In genomic region chr15:56323435-56323834, GRCh38 we compare ENCODE assay signal across 3 cellular contexts.
TF ChIP-seq lines count a peak whose summit lies in the region.

No MANE protein-coding gene starts in this region.

TF ChIP-seq in A549, 52 proteins besides CTCF, POLR2A, EP300 and RAD21:
- TF ChIP-seq ZC3H11A (IDR thresholded peaks at IDR 0.05) (no peak), MAFK (IDR thresholded peaks at IDR 0.05; ENCODE audit: partially characterized antibody) (peak; percentile 86)

TF ChIP-seq in IMR-90, 13 proteins besides CTCF, POLR2A, EP300 and RAD21:
- no peak for TF ChIP-seq RCOR1 (IDR thresholded peaks at IDR 0.05; ENCODE audit: insufficient replicate concordance, low read length)
- peak; percentile 19; the same call in 1 of the 2 replicates for TF ChIP-seq MAFK (IDR thresholded peaks at IDR 0.05; ENCODE audit: low read depth, low read length)
TF ChIP-seq in IMR-90: peak in this region for 1.

TF ChIP-seq in K562, 482 proteins besides CTCF, POLR2A, EP300 and RAD21 (continues in another document):
- TF ChIP-seq ZNF699 (CRISPR knock-in tag; IDR thresholded peaks at IDR 0.05; ENCODE audit: insufficient replicate concordance): no peak
- no peak for TF ChIP-seq KDM5B (IDR thresholded peaks at IDR 0.05; ENCODE audit: insufficient replicate concordance, low read depth, low read length)
- TF ChIP-seq TFAM (CRISPR knock-in tag; conservative IDR thresholded peaks at IDR 0.05): no peak
- TF ChIP-seq TRIM28 (IDR thresholded peaks at IDR 0.05): no peak
- TF ChIP-seq BCL6 (CRISPR knock-in tag; IDR thresholded peaks at IDR 0.05): no peak
- TF ChIP-seq TCF3 (CRISPR knock-in tag; IDR thresholded peaks at IDR 0.05): no peak
- TF ChIP-seq, protein P1, sequence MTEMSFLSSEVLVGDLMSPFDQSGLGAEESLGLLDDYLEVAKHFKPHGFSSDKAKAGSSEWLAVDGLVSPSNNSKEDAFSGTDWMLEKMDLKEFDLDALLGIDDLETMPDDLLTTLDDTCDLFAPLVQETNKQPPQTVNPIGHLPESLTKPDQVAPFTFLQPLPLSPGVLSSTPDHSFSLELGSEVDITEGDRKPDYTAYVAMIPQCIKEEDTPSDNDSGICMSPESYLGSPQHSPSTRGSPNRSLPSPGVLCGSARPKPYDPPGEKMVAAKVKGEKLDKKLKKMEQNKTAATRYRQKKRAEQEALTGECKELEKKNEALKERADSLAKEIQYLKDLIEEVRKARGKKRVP (CRISPR knock-in tag; IDR thresholded peaks at IDR 0.05): no peak
- TF ChIP-seq LARP7 (IDR thresholded peaks at IDR 0.05): 0 out of 2 replicates have a peak, but pooled peaks have one; percentile 20
- TF ChIP-seq RBM25 (IDR thresholded peaks at IDR 0.05; ENCODE audit: low read depth, low read length, severe bottlenecking): no peak
- TF ChIP-seq, protein P2, sequence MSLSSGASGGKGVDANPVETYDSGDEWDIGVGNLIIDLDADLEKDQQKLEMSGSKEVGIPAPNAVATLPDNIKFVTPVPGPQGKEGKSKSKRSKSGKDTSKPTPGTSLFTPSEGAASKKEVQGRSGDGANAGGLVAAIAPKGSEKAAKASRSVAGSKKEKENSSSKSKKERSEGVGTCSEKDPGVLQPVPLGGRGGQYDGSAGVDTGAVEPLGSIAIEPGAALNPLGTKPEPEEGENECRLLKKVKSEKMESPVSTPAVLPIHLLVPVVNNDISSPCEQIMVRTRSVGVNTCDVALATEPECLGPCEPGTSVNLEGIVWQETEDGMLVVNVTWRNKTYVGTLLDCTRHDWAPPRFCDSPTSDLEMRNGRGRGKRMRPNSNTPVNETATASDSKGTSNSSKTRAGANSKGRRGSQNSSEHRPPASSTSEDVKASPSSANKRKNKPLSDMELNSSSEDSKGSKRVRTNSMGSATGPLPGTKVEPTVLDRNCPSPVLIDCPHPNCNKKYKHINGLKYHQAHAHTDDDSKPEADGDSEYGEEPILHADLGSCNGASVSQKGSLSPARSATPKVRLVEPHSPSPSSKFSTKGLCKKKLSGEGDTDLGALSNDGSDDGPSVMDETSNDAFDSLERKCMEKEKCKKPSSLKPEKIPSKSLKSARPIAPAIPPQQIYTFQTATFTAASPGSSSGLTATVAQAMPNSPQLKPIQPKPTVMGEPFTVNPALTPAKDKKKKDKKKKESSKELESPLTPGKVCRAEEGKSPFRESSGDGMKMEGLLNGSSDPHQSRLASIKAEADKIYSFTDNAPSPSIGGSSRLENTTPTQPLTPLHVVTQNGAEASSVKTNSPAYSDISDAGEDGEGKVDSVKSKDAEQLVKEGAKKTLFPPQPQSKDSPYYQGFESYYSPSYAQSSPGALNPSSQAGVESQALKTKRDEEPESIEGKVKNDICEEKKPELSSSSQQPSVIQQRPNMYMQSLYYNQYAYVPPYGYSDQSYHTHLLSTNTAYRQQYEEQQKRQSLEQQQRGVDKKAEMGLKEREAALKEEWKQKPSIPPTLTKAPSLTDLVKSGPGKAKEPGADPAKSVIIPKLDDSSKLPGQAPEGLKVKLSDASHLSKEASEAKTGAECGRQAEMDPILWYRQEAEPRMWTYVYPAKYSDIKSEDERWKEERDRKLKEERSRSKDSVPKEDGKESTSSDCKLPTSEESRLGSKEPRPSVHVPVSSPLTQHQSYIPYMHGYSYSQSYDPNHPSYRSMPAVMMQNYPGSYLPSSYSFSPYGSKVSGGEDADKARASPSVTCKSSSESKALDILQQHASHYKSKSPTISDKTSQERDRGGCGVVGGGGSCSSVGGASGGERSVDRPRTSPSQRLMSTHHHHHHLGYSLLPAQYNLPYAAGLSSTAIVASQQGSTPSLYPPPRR (CRISPR knock-in tag; IDR thresholded peaks at IDR 0.05; ENCODE audit: borderline replicate concordance): no peak
- TF ChIP-seq HDAC3 (IDR thresholded peaks at IDR 0.05; ENCODE audit: borderline replicate concordance, partially characterized antibody): no peak
- TF ChIP-seq TAF7 (tag; IDR thresholded peaks at IDR 0.05): no peak
- TF ChIP-seq CBX2 (IDR thresholded peaks at IDR 0.05; ENCODE audit: insufficient read depth, low read length, poor library complexity, severe bottlenecking): no peak
- TF ChIP-seq ZNF354B (CRISPR knock-in tag; IDR thresholded peaks at IDR 0.05): no peak
- TF ChIP-seq C11orf30 (IDR thresholded peaks at IDR 0.05; ENCODE audit: low read depth): peak; percentile 94
- no peak for TF ChIP-seq DNMT1 (IDR thresholded peaks at IDR 0.05)
- no peak for TF ChIP-seq PHF21A (IDR thresholded peaks at IDR 0.05; ENCODE audit: borderline replicate concordance, low read depth)
- peak; percentile 68; the same call in 1 of the 2 replicates for TF ChIP-seq MTA1 (IDR thresholded peaks at IDR 0.05; ENCODE audit: borderline replicate concordance)
- peak in 1 of 2 experiments; percentile 57; a peak in 1 of 4 replicates for TF ChIP-seq KDM1A (IDR thresholded peaks at IDR 0.05)
- no peak for TF ChIP-seq POLR2G (IDR thresholded peaks at IDR 0.05; ENCODE audit: low read depth, low read length)
- TF ChIP-seq ZNF408 (CRISPR knock-in tag; IDR thresholded peaks at IDR 0.05; ENCODE audit: low read depth): no peak
- TF ChIP-seq PTRF (tag; IDR thresholded peaks at IDR 0.05): 0 out of 2 replicates have a peak, but pooled peaks have one; percentile 38
- TF ChIP-seq OTX1 (CRISPR knock-in tag; IDR thresholded peaks at IDR 0.05): peak; percentile 30; the same call in 1 of the 2 replicates
- TF ChIP-seq ELF4 (CRISPR knock-in tag; IDR thresholded peaks at IDR 0.05): 0 out of 2 replicates have a peak, but pooled peaks have one; percentile 24
- TF ChIP-seq, protein P3, sequence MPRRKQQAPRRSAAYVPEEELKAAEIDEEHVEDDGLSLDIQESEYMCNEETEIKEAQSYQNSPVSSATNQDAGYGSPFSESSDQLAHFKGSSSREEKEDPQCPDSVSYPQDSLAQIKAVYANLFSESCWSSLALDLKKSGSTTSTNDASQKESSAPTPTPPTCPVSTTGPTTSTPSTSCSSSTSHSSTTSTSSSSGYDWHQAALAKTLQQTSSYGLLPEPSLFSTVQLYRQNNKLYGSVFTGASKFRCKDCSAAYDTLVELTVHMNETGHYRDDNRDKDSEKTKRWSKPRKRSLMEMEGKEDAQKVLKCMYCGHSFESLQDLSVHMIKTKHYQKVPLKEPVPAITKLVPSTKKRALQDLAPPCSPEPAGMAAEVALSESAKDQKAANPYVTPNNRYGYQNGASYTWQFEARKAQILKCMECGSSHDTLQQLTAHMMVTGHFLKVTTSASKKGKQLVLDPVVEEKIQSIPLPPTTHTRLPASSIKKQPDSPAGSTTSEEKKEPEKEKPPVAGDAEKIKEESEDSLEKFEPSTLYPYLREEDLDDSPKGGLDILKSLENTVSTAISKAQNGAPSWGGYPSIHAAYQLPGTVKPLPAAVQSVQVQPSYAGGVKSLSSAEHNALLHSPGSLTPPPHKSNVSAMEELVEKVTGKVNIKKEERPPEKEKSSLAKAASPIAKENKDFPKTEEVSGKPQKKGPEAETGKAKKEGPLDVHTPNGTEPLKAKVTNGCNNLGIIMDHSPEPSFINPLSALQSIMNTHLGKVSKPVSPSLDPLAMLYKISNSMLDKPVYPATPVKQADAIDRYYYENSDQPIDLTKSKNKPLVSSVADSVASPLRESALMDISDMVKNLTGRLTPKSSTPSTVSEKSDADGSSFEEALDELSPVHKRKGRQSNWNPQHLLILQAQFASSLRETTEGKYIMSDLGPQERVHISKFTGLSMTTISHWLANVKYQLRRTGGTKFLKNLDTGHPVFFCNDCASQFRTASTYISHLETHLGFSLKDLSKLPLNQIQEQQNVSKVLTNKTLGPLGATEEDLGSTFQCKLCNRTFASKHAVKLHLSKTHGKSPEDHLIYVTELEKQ (CRISPR knock-in tag; IDR thresholded peaks at IDR 0.05): no peak
- no peak for TF ChIP-seq CEBPZ (IDR thresholded peaks at IDR 0.05; ENCODE audit: borderline replicate concordance, low read depth, low read length)
- 0 out of 2 replicates have a peak, but pooled peaks have one; percentile 17 for TF ChIP-seq HDAC2 (IDR thresholded peaks at IDR 0.05)
- TF ChIP-seq MCM2 (IDR thresholded peaks at IDR 0.05; ENCODE audit: low read depth): no peak
- TF ChIP-seq XRCC5 (IDR thresholded peaks at IDR 0.05; ENCODE audit: low read depth, low read length): no peak
- TF ChIP-seq MAFK (IDR thresholded peaks at IDR 0.05; ENCODE audit: low read length): peak; percentile 22; the same call in 1 of the 2 replicates
- TF ChIP-seq CC2D1A (IDR thresholded peaks at IDR 0.05): 0 out of 2 replicates have a peak, but pooled peaks have one; percentile 18
- no peak for TF ChIP-seq MTF1 (CRISPR knock-in tag; IDR thresholded peaks at IDR 0.05; ENCODE audit: borderline replicate concordance)
- no peak for TF ChIP-seq USF1 (CRISPR knock-in tag; IDR thresholded peaks at IDR 0.05)
- no peak for TF ChIP-seq ETV5 (CRISPR knock-in tag; IDR thresholded peaks at IDR 0.05; ENCODE audit: low read depth)
- 0 out of 2 replicates have a peak, but pooled peaks have one; percentile 25 for TF ChIP-seq HBP1 (CRISPR knock-in tag; IDR thresholded peaks at IDR 0.05)
- TF ChIP-seq, protein P4, sequence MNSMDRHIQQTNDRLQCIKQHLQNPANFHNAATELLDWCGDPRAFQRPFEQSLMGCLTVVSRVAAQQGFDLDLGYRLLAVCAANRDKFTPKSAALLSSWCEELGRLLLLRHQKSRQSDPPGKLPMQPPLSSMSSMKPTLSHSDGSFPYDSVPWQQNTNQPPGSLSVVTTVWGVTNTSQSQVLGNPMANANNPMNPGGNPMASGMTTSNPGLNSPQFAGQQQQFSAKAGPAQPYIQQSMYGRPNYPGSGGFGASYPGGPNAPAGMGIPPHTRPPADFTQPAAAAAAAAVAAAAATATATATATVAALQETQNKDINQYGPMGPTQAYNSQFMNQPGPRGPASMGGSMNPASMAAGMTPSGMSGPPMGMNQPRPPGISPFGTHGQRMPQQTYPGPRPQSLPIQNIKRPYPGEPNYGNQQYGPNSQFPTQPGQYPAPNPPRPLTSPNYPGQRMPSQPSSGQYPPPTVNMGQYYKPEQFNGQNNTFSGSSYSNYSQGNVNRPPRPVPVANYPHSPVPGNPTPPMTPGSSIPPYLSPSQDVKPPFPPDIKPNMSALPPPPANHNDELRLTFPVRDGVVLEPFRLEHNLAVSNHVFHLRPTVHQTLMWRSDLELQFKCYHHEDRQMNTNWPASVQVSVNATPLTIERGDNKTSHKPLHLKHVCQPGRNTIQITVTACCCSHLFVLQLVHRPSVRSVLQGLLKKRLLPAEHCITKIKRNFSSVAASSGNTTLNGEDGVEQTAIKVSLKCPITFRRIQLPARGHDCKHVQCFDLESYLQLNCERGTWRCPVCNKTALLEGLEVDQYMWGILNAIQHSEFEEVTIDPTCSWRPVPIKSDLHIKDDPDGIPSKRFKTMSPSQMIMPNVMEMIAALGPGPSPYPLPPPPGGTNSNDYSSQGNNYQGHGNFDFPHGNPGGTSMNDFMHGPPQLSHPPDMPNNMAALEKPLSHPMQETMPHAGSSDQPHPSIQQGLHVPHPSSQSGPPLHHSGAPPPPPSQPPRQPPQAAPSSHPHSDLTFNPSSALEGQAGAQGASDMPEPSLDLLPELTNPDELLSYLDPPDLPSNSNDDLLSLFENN (IDR thresholded peaks at IDR 0.05; ENCODE audit: low read depth in 2 of 2, low read length in 2 of 2): no peak
- 0 out of 2 replicates have a peak, but pooled peaks have one; percentile 16 for TF ChIP-seq NFE2L1 (tag; IDR thresholded peaks at IDR 0.05; ENCODE audit: borderline replicate concordance, low read depth)
- TF ChIP-seq, protein P5, sequence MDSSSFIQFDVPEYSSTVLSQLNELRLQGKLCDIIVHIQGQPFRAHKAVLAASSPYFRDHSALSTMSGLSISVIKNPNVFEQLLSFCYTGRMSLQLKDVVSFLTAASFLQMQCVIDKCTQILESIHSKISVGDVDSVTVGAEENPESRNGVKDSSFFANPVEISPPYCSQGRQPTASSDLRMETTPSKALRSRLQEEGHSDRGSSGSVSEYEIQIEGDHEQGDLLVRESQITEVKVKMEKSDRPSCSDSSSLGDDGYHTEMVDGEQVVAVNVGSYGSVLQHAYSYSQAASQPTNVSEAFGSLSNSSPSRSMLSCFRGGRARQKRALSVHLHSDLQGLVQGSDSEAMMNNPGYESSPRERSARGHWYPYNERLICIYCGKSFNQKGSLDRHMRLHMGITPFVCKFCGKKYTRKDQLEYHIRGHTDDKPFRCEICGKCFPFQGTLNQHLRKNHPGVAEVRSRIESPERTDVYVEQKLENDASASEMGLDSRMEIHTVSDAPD (CRISPR knock-in tag; IDR thresholded peaks at IDR 0.05): no peak
- peak; percentile 97 for TF ChIP-seq ZNF316 (IDR thresholded peaks at IDR 0.05)
- TF ChIP-seq PTTG1 (tag; IDR thresholded peaks at IDR 0.05; ENCODE audit: low read depth): no peak
- no peak for TF ChIP-seq HMGN3 (IDR thresholded peaks at IDR 0.05; ENCODE audit: borderline replicate concordance, extremely low read depth, insufficient read length, low read depth, low read length)
- no peak for TF ChIP-seq PTBP1 (IDR thresholded peaks at IDR 0.05; ENCODE audit: low read depth, low read length)
- 0 out of 2 replicates have a peak, but pooled peaks have one; percentile 17 for TF ChIP-seq ARID1B (IDR thresholded peaks at IDR 0.05)
